Comparison of ENCODE assay signal across 8 cellular contexts in the genomic region with DNA sequence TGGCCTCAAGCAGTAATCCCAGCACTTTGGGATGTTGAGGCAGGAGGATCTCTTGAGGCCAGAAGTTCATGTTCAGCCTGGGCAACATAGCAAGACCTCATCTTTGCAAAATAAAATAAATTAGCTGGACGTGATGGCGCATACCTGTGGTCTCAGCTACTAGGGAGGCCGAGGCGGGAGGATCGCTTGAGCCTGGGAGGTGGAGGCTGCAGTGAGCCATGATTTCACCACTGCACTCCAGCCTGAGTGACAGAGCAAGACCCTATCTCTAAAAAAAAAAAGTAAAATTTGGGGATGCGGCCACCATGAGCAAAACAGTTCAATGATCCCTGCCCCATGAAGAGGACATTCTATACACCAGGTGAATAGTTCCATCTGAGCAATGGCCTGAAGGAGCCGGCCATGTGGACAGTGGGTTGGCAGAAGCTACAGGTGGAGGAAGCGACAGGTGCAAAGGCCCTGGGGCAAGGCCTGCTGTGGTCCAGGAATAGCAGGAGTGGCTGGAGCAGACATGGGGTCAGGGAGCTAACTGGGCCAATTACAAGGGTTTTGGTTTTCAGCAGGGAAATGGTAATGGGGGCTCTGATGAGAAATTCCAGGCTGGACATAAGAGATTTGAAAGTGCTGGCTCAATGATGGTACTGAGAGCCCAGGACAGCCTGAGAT.
A peak's percentile ranks its signal among the peaks of the same experiment; 100 is the strongest.
DNase-seq lines count a peak whose midpoint lies in the region; ATAC-seq, FAIRE-seq and TF ChIP-seq lines count a peak whose summit lies in the region.
"Not testable (repeated sequence)": the region's sequence is repeated elsewhere in the genome, so short reads cannot be mapped to it uniquely, and the experiment has no call there.

No MANE protein-coding gene starts in this region.

- H2BK15ac ChIP-seq in IMR-90 (ENCODE audit: low read depth, low read length), result not testable (repeated sequence)

- H3K9me1 ChIP-seq in IMR-90 (ENCODE audit: insufficient read depth, low read length), result not testable (repeated sequence)

- H3K79me1 ChIP-seq in IMR-90 (ENCODE audit: low read depth in 1 of 2, low read length in 2 of 2), result peaks cover 0 to 23% of the 10 kb centered on the region in 2 experiments; a peak in 2 of 4 replicates

- not testable (repeated sequence) for H3K9me3 Mint-ChIP-seq in CD4-positive, CD25-positive, alpha-beta regulatory T cell; activated CD8-positive, alpha-beta memory T cell treated with anti-CD3 and anti-CD28 coated beads, Interleukin-2, amount 10 ng/mL, durations not matched to agents 7 days and 5 days (ENCODE audit: low read depth); astrocyte (ENCODE audit: unreplicated experiment); natural killer cell treated with Interleukin-12 subunit alpha and Interleukin-12 subunit beta and Interleukin-15 and Interleukin-18, amount 100 ng/mL, for 72 hours

- H3F3A ChIP-seq in SK-N-SH (replicated peaks; ENCODE audit: insufficient read depth), result not testable (repeated sequence)

- not testable (repeated sequence) for TF ChIP-seq POLR2A in IMR-90 (IDR thresholded peaks at IDR 0.05; ENCODE audit: low read depth, low read length); stomach (IDR thresholded peaks at IDR 0.05)

- not testable (repeated sequence) for H3K9me2 ChIP-seq in SK-N-SH

- H2BK5ac ChIP-seq in IMR-90 (ENCODE audit: low read depth, low read length, poor library complexity, severe bottlenecking), result not testable (repeated sequence)

- H2AK5ac ChIP-seq in IMR-90 (ENCODE audit: low read depth, low read length), result 0 out of 2 replicates have a peak overlapping the region, but pooled peaks have one; percentile 28

- H4K91ac ChIP-seq in IMR-90 (ENCODE audit: insufficient read depth, low read depth, low read length), result not testable (repeated sequence)

- peaks cover 16 to 34% (median 23%) of the 10 kb centered on the region in 4 donors for H3K4me1 Mint-ChIP-seq in CD4-positive, CD25-positive, alpha-beta regulatory T cell
- peaks cover 20% of the 10 kb centered on the region for H3K4me1 Mint-ChIP-seq in activated CD8-positive, alpha-beta memory T cell treated with anti-CD3 and anti-CD28 coated beads, Interleukin-2, amount 10 ng/mL, durations not matched to agents 7 days and 5 days
- H3K4me1 Mint-ChIP-seq in astrocyte (ENCODE audit: low read depth, unreplicated experiment), result not testable (repeated sequence)
- peaks cover 11 to 20% of the 10 kb centered on the region in 2 donors for H3K4me1 Mint-ChIP-seq in natural killer cell treated with Interleukin-12 subunit alpha and Interleukin-12 subunit beta and Interleukin-15 and Interleukin-18, amount 100 ng/mL, for 72 hours (ENCODE audit: low read depth in 2 of 2)

- CTCF ChIA-PET in IMR-90 (lab: Yijun Ruan, JAX), result not testable (repeated sequence)
- CTCF ChIA-PET in SK-N-SH (lab: Yijun Ruan, JAX), result interaction anchor here (0.6 kb wide), 1 partner anchor 391 kb away, joined by 3 read pairs; no protein-coding TSS in a partner anchor
- CTCF ChIA-PET in activated CD8-positive, alpha-beta memory T cell treated with anti-CD3 and anti-CD28 coated beads, Interleukin-2, amount 10 ng/mL, durations not matched to agents 7 days and 5 days (lab: Charles Lee), result interaction anchor here (0.6 to 2.1 kb wide), 4 partner anchors 11 to 604 kb away, joined by 3 to 8 read pairs (median 6); a partner anchor contains a TSS

- not testable (repeated sequence) for FAIRE-seq in astrocyte (lab: Jason Lieb, UNC)

- H3K27ac ChIP-seq in CD4-positive, CD25-positive, alpha-beta regulatory T cell (ENCODE audit: insufficient read depth, low read length, poor library complexity, severe bottlenecking); IMR-90 (ENCODE audit: insufficient read depth, low read length); astrocyte (ENCODE audit: low read depth, low read length): not testable (repeated sequence)
- H3K27ac ChIP-seq in SK-N-SH (ENCODE audit: low read depth in 2 of 2, low read length in 1 of 2), result peak overlapping the region in 1 of 2 experiments; percentile 47; a peak in 2 of 4 replicates
- H3K27ac ChIP-seq in stomach, result peak overlapping the region in 1 of 5 donors; percentile 96

- H3K27ac Mint-ChIP-seq in CD4-positive, CD25-positive, alpha-beta regulatory T cell, result peak overlapping the region in 2 of 3 donors; percentile 6 to 86
- peak overlapping the region; percentile 85 for H3K27ac Mint-ChIP-seq in activated CD8-positive, alpha-beta memory T cell treated with anti-CD3 and anti-CD28 coated beads, Interleukin-2, amount 10 ng/mL, durations not matched to agents 7 days and 5 days
- not testable (repeated sequence) for H3K27ac Mint-ChIP-seq in astrocyte (ENCODE audit: unreplicated experiment)
- peak overlapping the region; percentile 81 to 87 for H3K27ac Mint-ChIP-seq in natural killer cell treated with Interleukin-12 subunit alpha and Interleukin-12 subunit beta and Interleukin-15 and Interleukin-18, amount 100 ng/mL, for 72 hours

- H2BK120ac ChIP-seq in IMR-90 (ENCODE audit: low read depth, low read length), result not testable (repeated sequence)

- H3K9ac ChIP-seq in IMR-90 (ENCODE audit: low read depth, low read length); astrocyte (ENCODE audit: low read length): not testable (repeated sequence)
- H3K9ac ChIP-seq in SK-N-SH, result peak overlapping the region; percentile 61; the same call in 1 of the 2 replicates

- TF ChIP-seq EP300 in SK-N-SH (IDR thresholded peaks at IDR 0.05; ENCODE audit: borderline replicate concordance in 1 of 2, low read depth in 1 of 2, low read length in 1 of 2); stomach (IDR thresholded peaks at IDR 0.05): not testable (repeated sequence)

- not testable (repeated sequence) for H3K14ac ChIP-seq in IMR-90 (replicated peaks; ENCODE audit: low read depth, low read length)

- H2AK9ac ChIP-seq in IMR-90 (replicated peaks; ENCODE audit: low read depth, low read length, poor library complexity), result not testable (repeated sequence)

- H3K4me3 Mint-ChIP-seq in CD4-positive, CD25-positive, alpha-beta regulatory T cell, result peak overlapping the region; percentile 94 to 96 (median 95)
- peak overlapping the region; percentile 60 for H3K4me3 Mint-ChIP-seq in activated CD8-positive, alpha-beta memory T cell treated with anti-CD3 and anti-CD28 coated beads, Interleukin-2, amount 10 ng/mL, durations not matched to agents 7 days and 5 days
- peak overlapping the region; percentile 82 for H3K4me3 Mint-ChIP-seq in astrocyte (ENCODE audit: unreplicated experiment)
- H3K4me3 Mint-ChIP-seq in natural killer cell treated with Interleukin-12 subunit alpha and Interleukin-12 subunit beta and Interleukin-15 and Interleukin-18, amount 100 ng/mL, for 72 hours, result peak overlapping the region; percentile 89

- not testable (repeated sequence) for H3K56ac ChIP-seq in IMR-90 (ENCODE audit: extremely low read depth, insufficient read depth, low read length)

- not testable (repeated sequence) for H3K4me2 ChIP-seq in IMR-90 (ENCODE audit: low read depth, low read length); SK-N-SH; astrocyte (ENCODE audit: low read length)

- not testable (repeated sequence) for H2BK20ac ChIP-seq in IMR-90 (ENCODE audit: low read depth, low read length)

- H3K4me1 ChIP-seq in CD4-positive, CD25-positive, alpha-beta regulatory T cell (ENCODE audit: control insufficient read depth, insufficient read depth, low read length, poor library complexity, severe bottlenecking); IMR-90 (ENCODE audit: control insufficient read depth, insufficient read depth, low read length); SK-N-SH (ENCODE audit: control insufficient read depth in 1 of 2, insufficient read depth in 2 of 2, low read depth in 1 of 2, low read length in 1 of 2); astrocyte (ENCODE audit: insufficient read depth, low read length): not testable (repeated sequence)
- peaks cover 0 to 25% (median 18%) of the 10 kb centered on the region in 4 donors for H3K4me1 ChIP-seq in stomach

- TF ChIP-seq RAD21 in IMR-90 (IDR thresholded peaks at IDR 0.05; ENCODE audit: low read length); SK-N-SH (IDR thresholded peaks at IDR 0.05; ENCODE audit: low read length): not testable (repeated sequence)

- POLR2A ChIA-PET in IMR-90 (lab: Charles Lee; ENCODE audit: unreplicated experiment); SK-N-SH (lab: Yijun Ruan, JAX): not testable (repeated sequence)

- in situ Hi-C loops in IMR-90 (cut with MboI; ENCODE audit: low sequenced_read_pairs), result not testable (repeated sequence)

- not testable (repeated sequence) for H3K36me3 ChIP-seq in CD4-positive, CD25-positive, alpha-beta regulatory T cell (ENCODE audit: control insufficient read depth, insufficient read depth, low read length); IMR-90 (ENCODE audit: control insufficient read depth, insufficient read depth, low read length); SK-N-SH (replicated peaks in 1 of 2; ENCODE audit: control insufficient read depth in 1 of 2, insufficient read depth in 2 of 2, low read length in 1 of 2); astrocyte (ENCODE audit: insufficient read depth, low read length); stomach

- H4K8ac ChIP-seq in IMR-90 (ENCODE audit: low read depth in 2 of 2, low read length in 2 of 2), result peak overlapping the region in 1 of 2 experiments; percentile 49; a peak in 2 of 4 replicates

- H3K27me3 Mint-ChIP-seq in CD4-positive, CD25-positive, alpha-beta regulatory T cell; activated CD8-positive, alpha-beta memory T cell treated with anti-CD3 and anti-CD28 coated beads, Interleukin-2, amount 10 ng/mL, durations not matched to agents 7 days and 5 days; astrocyte (ENCODE audit: low read depth, unreplicated experiment); natural killer cell treated with Interleukin-12 subunit alpha and Interleukin-12 subunit beta and Interleukin-15 and Interleukin-18, amount 100 ng/mL, for 72 hours: not testable (repeated sequence)

- DNase-seq in CD4-positive, CD25-positive, alpha-beta regulatory T cell; IMR-90; SK-N-SH; astrocyte (ENCODE audit: low read depth); natural killer cell treated with Interleukin-12 subunit alpha and Interleukin-12 subunit beta and Interleukin-15 and Interleukin-18, amount 100 ng/mL, for 72 hours (ENCODE audit: low spot score): not testable (repeated sequence)
- peak; percentile 39 for DNase-seq in activated CD8-positive, alpha-beta memory T cell treated with anti-CD3 and anti-CD28 coated beads, Interleukin-2, amount 10 ng/mL, durations not matched to agents 7 days and 5 days
- peak; percentile 18 for DNase-seq in left ventricle myocardium superior
- DNase-seq in stomach, result peak; percentile 15

- not testable (repeated sequence) for H3K4me3 ChIP-seq in CD4-positive, CD25-positive, alpha-beta regulatory T cell (ENCODE audit: low read depth, low read length); IMR-90 (ENCODE audit: insufficient read depth, low read depth, low read length); SK-N-SH (ENCODE audit: low read depth in 2 of 2, low read length in 1 of 2); astrocyte (ENCODE audit: insufficient read depth, low read depth, low read length); stomach

- H3K36me3 Mint-ChIP-seq in CD4-positive, CD25-positive, alpha-beta regulatory T cell; activated CD8-positive, alpha-beta memory T cell treated with anti-CD3 and anti-CD28 coated beads, Interleukin-2, amount 10 ng/mL, durations not matched to agents 7 days and 5 days; astrocyte (ENCODE audit: low read depth, unreplicated experiment); natural killer cell treated with Interleukin-12 subunit alpha and Interleukin-12 subunit beta and Interleukin-15 and Interleukin-18, amount 100 ng/mL, for 72 hours: not testable (repeated sequence)

- H3K23ac ChIP-seq in IMR-90 (ENCODE audit: low read depth, low read length), result not testable (repeated sequence)

- not testable (repeated sequence) for H3K4ac ChIP-seq in IMR-90 (ENCODE audit: low read depth, low read length)

- dilution Hi-C loops in IMR-90 (cut with HindIII; ENCODE audit: low sequenced_read_pairs, unreplicated experiment), result not testable (repeated sequence)

- H3K79me2 ChIP-seq in SK-N-SH (ENCODE audit: insufficient read depth) (peaks cover 75% of the 10 kb centered on the region), astrocyte (ENCODE audit: insufficient read depth, low read length) (peaks cover 69% of the 10 kb centered on the region)

- not testable (repeated sequence) for TF ChIP-seq CTCF in IMR-90 (conservative IDR thresholded peaks at IDR 0.05; ENCODE audit: low read depth, low read length); SK-N-SH (IDR thresholded peaks at IDR 0.05); astrocyte (IDR thresholded peaks at IDR 0.05; ENCODE audit: insufficient read depth, low read depth, low read length); stomach (IDR thresholded peaks at IDR 0.05)

- 100% methylated on average over 1 of the region's 8 CpGs; no CpG with 5 or more reads in 1 of the 2 experiments for WGBS in IMR-90 (ENCODE audit: extremely low coverage in 2 of 2, insufficient read length in 1 of 2), 2 experiments
- 100% methylated on average over 8 of the region's 8 CpGs for WGBS in SK-N-SH (ENCODE audit: low lambda C conversion rate)
- WGBS in stomach, 5 donors, result 96 to 99% (median 97%) methylated on average over 8 of the region's 8 CpGs

- H3K18ac ChIP-seq in IMR-90 (ENCODE audit: low read depth, low read length), result not testable (repeated sequence)

- H3K27me3 ChIP-seq in CD4-positive, CD25-positive, alpha-beta regulatory T cell (ENCODE audit: control insufficient read depth, insufficient read depth, low read length); IMR-90 (ENCODE audit: control insufficient read depth, insufficient read depth, low read length); SK-N-SH (ENCODE audit: insufficient read depth); astrocyte (ENCODE audit: insufficient read depth, low read length); stomach: not testable (repeated sequence)

- H2AFZ ChIP-seq in IMR-90 (replicated peaks; ENCODE audit: low read length, poor library complexity); SK-N-SH (ENCODE audit: low read depth); astrocyte (ENCODE audit: low read depth, low read length): not testable (repeated sequence)

- H4K20me1 ChIP-seq in IMR-90 (ENCODE audit: insufficient read depth, low read length) (peaks cover 19% of the 10 kb centered on the region), SK-N-SH (ENCODE audit: insufficient read depth) (peaks cover 28% of the 10 kb centered on the region), astrocyte (ENCODE audit: insufficient read depth, low read length) (peaks cover 36% of the 10 kb centered on the region)

- ATAC-seq in CD4-positive, CD25-positive, alpha-beta regulatory T cell (ENCODE audit: low read depth in 2 of 2); IMR-90 (ENCODE audit: low read depth); activated CD8-positive, alpha-beta memory T cell treated with anti-CD3 and anti-CD28 coated beads, Interleukin-2, amount 10 ng/mL, durations not matched to agents 7 days and 5 days; left ventricle myocardium superior; natural killer cell treated with Interleukin-12 subunit alpha and Interleukin-12 subunit beta and Interleukin-15 and Interleukin-18, amount 100 ng/mL, for 72 hours: not testable (repeated sequence)

- intact Hi-C loops in IMR-90 (cut with micrococcal nuclease); left ventricle myocardium superior (cut with micrococcal nuclease); stomach (cut with DNase I; ENCODE audit: low total_unique reads): not testable (repeated sequence)

- H4K5ac ChIP-seq in IMR-90 (ENCODE audit: low read depth, low read length), result not testable (repeated sequence)

- H3K9me3 ChIP-seq in CD4-positive, CD25-positive, alpha-beta regulatory T cell (ENCODE audit: control insufficient read depth in 2 of 2, low read length in 2 of 2); IMR-90 (ENCODE audit: control insufficient read depth, insufficient read depth, low read length); SK-N-SH; astrocyte (ENCODE audit: insufficient read depth, low read depth, low read length); stomach: not testable (repeated sequence)

- BruUV-seq in IMR-90 (replicated peaks; lab: Mats Ljungman, UMichigan), result not testable (repeated sequence)
